8 cellular contexts compared by ENCODE assay signal in genomic region chr11:304915-305833, GRCh38. TPM values are rescaled to one million over a fixed set of nuclear protein-coding genes. Genes with fewer than 3 reads are reported as not detected.
DNase-seq lines count a peak whose midpoint lies in the region; FAIRE-seq and TF ChIP-seq lines count a peak whose summit lies in the region.

No MANE protein-coding gene starts in this region.

- TF ChIP-seq CTCF in HEK293 (tag by site-specific recombination; IDR thresholded peaks at IDR 0.05) (no peak), breast epithelium (IDR thresholded peaks at IDR 0.05) (peak; percentile 17 to 79 (median 79))

- CTCF ChIA-PET in HEK293 (lab: Yijun Ruan, JAX), result interaction anchor here (0.6 to 4.2 kb wide), 17 partner anchors 10 to 144 kb away, joined by 3 to 30 read pairs (median 5); partner anchors contain the start of gene PGGHG

- H3K4me1 ChIP-seq in HEK293 (ENCODE audit: control insufficient read depth, insufficient read depth, low read length), result no peaks in the 10 kb centered on the region
- peaks cover 0 to 9% of the 10 kb centered on the region in 2 donors for H3K4me1 ChIP-seq in breast epithelium

- POLR2A ChIA-PET in HEK293 (lab: Yijun Ruan, JAX), result interaction anchor here (0.9 to 1.5 kb wide), 2 partner anchors 50 kb away, joined by 3 read pairs; no protein-coding TSS in a partner anchor

- DNase-seq in COLO829 (ENCODE audit: low spot score) (peak; percentile 82), SK-MEL-5 (ENCODE audit: low read depth, low spot score) (peak; percentile 73), breast epithelium (ENCODE audit: low spot score in 2 of 2) (peak in 1 of 2 donors; percentile 60), DMS79 treated with DMSO at 0.1 percent for 48 hours (lab: John Stamatoyannopoulos, UW) (no peak), SK-N-DZ (ENCODE audit: low spot score) (no peak)
- DNase-seq in stimulated activated CD8-positive, alpha-beta memory T cell treated with anti-CD3 and anti-CD28 coated beads, Interleukin-4, amount 100 ng/mL, for 48 hours, result peak; percentile 69

- peak; percentile 13 for FAIRE-seq in islet of Langerhans (lab: Jason Lieb, UNC)

- no peak for TF ChIP-seq POLR2A in breast epithelium (IDR thresholded peaks at IDR 0.05)

- H3K36me3 ChIP-seq in HEK293 (ENCODE audit: control insufficient read depth in 2 of 2, insufficient read depth in 1 of 2, low read length in 2 of 2) (no peaks in the 10 kb centered on the region), breast epithelium (no peaks in the 10 kb centered on the region)

- H3K27ac ChIP-seq in HEK293 (ENCODE audit: extremely low read depth, low read depth, low read length) (no peak overlapping the region), breast epithelium (peak overlapping the region in 1 of 2 donors; percentile 98)

- H3K27me3 ChIP-seq in breast epithelium, result no peaks in the 10 kb centered on the region

- intact Hi-C loops in breast epithelium (cut with DNase I; ENCODE audit: low total_unique reads), result loop anchor here (10.0 kb wide), 1 partner anchor 150 kb away; the partner anchor contains the start of gene PTDSS2

- no peaks in the 10 kb centered on the region for H3K9me3 ChIP-seq in HEK293 (ENCODE audit: control insufficient read depth, insufficient read depth, low read depth, low read length)
- H3K9me3 ChIP-seq in breast epithelium, result no peaks in the 10 kb centered on the region

- H3K4me3 ChIP-seq in HEK293 (ENCODE audit: low read depth, low read length) (no peak overlapping the region), breast epithelium (no peak overlapping the region)

- in situ Hi-C loops in SK-MEL-5 (cut with HindIII; ENCODE audit: low pct_unique_long_range_greater_than_20kb, low sequenced_read_pairs), result no loop called here

TF ChIP-seq in HEK293, 187 proteins besides CTCF, POLR2A, EP300 and RAD21 (continues in another document):
- TF ChIP-seq PRDM2 (tag by site-specific recombination; IDR thresholded peaks at IDR 0.05; ENCODE audit: borderline replicate concordance) (no peak), ZNF558 (tag by site-specific recombination; IDR thresholded peaks at IDR 0.05) (no peak), KLF10 (tag by site-specific recombination; IDR thresholded peaks at IDR 0.05) (no peak), ZNF626 (tag by site-specific recombination; IDR thresholded peaks at IDR 0.05) (no peak), ZBTB17 (tag by site-specific recombination; IDR thresholded peaks at IDR 0.05) (no peak), ZNF707 (tag by site-specific recombination; IDR thresholded peaks at IDR 0.05) (no peak), ZNF112 (tag by site-specific recombination; IDR thresholded peaks at IDR 0.05) (no peak), SCRT1 (tag by site-specific recombination; IDR thresholded peaks at IDR 0.05; ENCODE audit: borderline replicate concordance) (no peak), SP2 (tag by site-specific recombination; IDR thresholded peaks at IDR 0.05) (no peak), ZNF600 (tag by site-specific recombination; IDR thresholded peaks at IDR 0.05) (no peak), GLI4 (tag by site-specific recombination; IDR thresholded peaks at IDR 0.05) (no peak), ZBTB26 (tag by site-specific recombination; optimal IDR thresholded peaks at IDR 0.05) (no peak), ZNF362 (tag by site-specific recombination; IDR thresholded peaks at IDR 0.05) (peak; percentile 69; the same call in 1 of the 2 replicates)

RNA-seq across cellular contexts. Expression of gene IFITM2, which starts 2.4 kb away (rescaled TPM):
- total RNA-seq in SK-MEL-5 (2014; rRNA removed; shearing (Covaris generic)), result 4.2 and 8.0 TPM in 2 replicates
- polyA plus RNA-seq in SK-MEL-5 (2015; cell fraction: cytosol; rRNA removed), result 13.3 and 23.9 TPM in 2 replicates
- polyA plus RNA-seq in SK-MEL-5 (2015; cell fraction: nucleus; rRNA removed), result 3.2 TPM in 1 of 2 replicates, not detected in the other
- total RNA-seq in breast epithelium, result 100 to 1,000 TPM in 2 of 3 donors, 10 to 100 TPM in 1; 81.4 to 404 (median 129) TPM
- polyA plus RNA-seq in SK-N-DZ (2014; cell fraction: cytosol; rRNA removed), result 0.24 TPM in 1 of 2 replicates, not detected in the other
- polyA plus RNA-seq in SK-N-DZ (2014; cell fraction: nucleus; rRNA removed), result not detected in 2 replicates

RNA-seq across cellular contexts. Expression of gene IFITM5, which starts 5.8 kb away (rescaled TPM):
- not detected in 2 replicates for total RNA-seq in SK-MEL-5 (2014; rRNA removed; shearing (Covaris generic))
- polyA plus RNA-seq in SK-MEL-5 (2015; cell fraction: cytosol; rRNA removed), result not detected in 2 replicates
- not detected in 2 replicates for polyA plus RNA-seq in SK-MEL-5 (2015; cell fraction: nucleus; rRNA removed)
- total RNA-seq in breast epithelium, result not detected
- not detected in 2 replicates for polyA plus RNA-seq in SK-N-DZ (2014; cell fraction: cytosol; rRNA removed)
- not detected in 2 replicates for polyA plus RNA-seq in SK-N-DZ (2014; cell fraction: nucleus; rRNA removed)

RNA-seq across cellular contexts. Expression of gene IFITM1, which starts 8.7 kb away (rescaled TPM):
- total RNA-seq in SK-MEL-5 (2014; rRNA removed; shearing (Covaris generic)), result 0.32 and 0.79 TPM in 2 replicates
- polyA plus RNA-seq in SK-MEL-5 (2015; cell fraction: cytosol; rRNA removed), result 0.23 and 0.33 TPM in 2 replicates
- 1.2 TPM in 1 of 2 replicates, not detected in the other for polyA plus RNA-seq in SK-MEL-5 (2015; cell fraction: nucleus; rRNA removed)
- 100 to 1,000 TPM; 129 to 321 (median 142) TPM for total RNA-seq in breast epithelium
- polyA plus RNA-seq in SK-N-DZ (2014; cell fraction: cytosol; rRNA removed), result not detected in 2 replicates
- polyA plus RNA-seq in SK-N-DZ (2014; cell fraction: nucleus; rRNA removed), result not detected in 2 replicates

RNA-seq across cellular contexts. Expression of gene IFITM3, which starts 15.5 kb away (rescaled TPM):
- 30.3 and 40.0 TPM in 2 replicates for total RNA-seq in SK-MEL-5 (2014; rRNA removed; shearing (Covaris generic))
- 115 and 191 TPM in 2 replicates for polyA plus RNA-seq in SK-MEL-5 (2015; cell fraction: cytosol; rRNA removed)
- polyA plus RNA-seq in SK-MEL-5 (2015; cell fraction: nucleus; rRNA removed), result 13.4 and 25.1 TPM in 2 replicates
- 100 to 1,000 TPM; 158 to 361 (median 195) TPM for total RNA-seq in breast epithelium
- not detected in 2 replicates for polyA plus RNA-seq in SK-N-DZ (2014; cell fraction: cytosol; rRNA removed)
- polyA plus RNA-seq in SK-N-DZ (2014; cell fraction: nucleus; rRNA removed), result not detected in 2 replicates

RNA-seq across cellular contexts. Expression of gene PGGHG, which starts 16.2 kb away (rescaled TPM):
- 12.6 and 14.9 TPM in 2 replicates for total RNA-seq in SK-MEL-5 (2014; rRNA removed; shearing (Covaris generic))
- polyA plus RNA-seq in SK-MEL-5 (2015; cell fraction: cytosol; rRNA removed), result 8.0 and 12.0 TPM in 2 replicates
- 519 and 573 TPM in 2 replicates for polyA plus RNA-seq in SK-MEL-5 (2015; cell fraction: nucleus; rRNA removed)
- total RNA-seq in breast epithelium, result 10 to 100 TPM; 13.0 to 63.9 (median 37.3) TPM
- polyA plus RNA-seq in SK-N-DZ (2014; cell fraction: cytosol; rRNA removed), result 0.27 and 3.5 TPM in 2 replicates
- 15.5 and 26.5 TPM in 2 replicates for polyA plus RNA-seq in SK-N-DZ (2014; cell fraction: nucleus; rRNA removed)

Comparison
In these comparisons a context has a peak if more than half of its experiments do, and no peak if none do; other contexts are left out.
1. DNase-seq: peak in COLO829 (single experiment), SK-MEL-5 (single experiment) and stimulated activated CD8-positive, alpha-beta memory T cell treated with anti-CD3 and anti-CD28 coated beads, Interleukin-4, amount 100 ng/mL, for 48 hours (single experiment); none in DMS79 treated with DMSO at 0.1 percent for 48 hours (single experiment) and SK-N-DZ (single experiment).
2. RNA of gene IFITM1, which starts 8.7 kb away (total RNA-seq): 129 to 321 TPM in breast epithelium; 0.32 to 0.79 TPM in SK-MEL-5; every median in the first group is over 10 times any median in the second.